In the genomic region with DNA sequence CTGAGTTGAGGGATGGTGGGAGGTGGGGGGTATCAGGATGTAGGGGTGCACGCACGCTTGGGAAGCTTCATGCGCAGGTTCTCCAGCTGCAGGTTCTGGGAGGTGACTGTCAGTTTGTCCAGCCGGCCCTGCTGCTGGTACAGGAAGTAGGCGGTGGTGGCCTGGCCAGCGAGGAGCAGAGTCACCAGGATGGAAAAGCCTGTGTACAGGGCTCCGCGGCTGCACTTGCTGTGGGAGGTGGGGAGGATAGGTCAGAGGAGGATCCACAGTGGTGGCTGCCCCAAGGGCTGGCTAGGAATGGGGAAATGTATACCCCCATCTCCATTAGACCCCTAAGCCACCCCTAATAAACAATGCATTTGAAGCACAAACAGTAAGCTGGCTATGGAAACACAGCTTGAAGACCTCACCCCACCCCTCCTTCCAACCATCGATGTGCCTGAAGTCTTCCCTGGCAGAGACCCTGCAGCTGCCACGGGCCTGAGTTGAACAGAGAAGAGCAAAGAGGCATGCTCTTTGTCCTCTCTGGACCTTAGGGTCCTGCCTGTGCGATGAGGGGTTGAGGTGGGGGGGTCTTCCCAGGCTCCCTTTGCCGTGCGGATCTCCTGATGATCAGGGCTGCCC, we compare ENCODE assay signal across 18 cellular contexts. TPM values are rescaled to one million over a fixed set of nuclear protein-coding genes. Genes with fewer than 3 reads are reported as not detected.
DNase-seq lines count a peak whose midpoint lies in the region; ATAC-seq and TF ChIP-seq lines count a peak whose summit lies in the region.
"Had no signal": no experiment of that assay in that cellular context is flagged by ENCODE, and none has a peak within 500 bp of the region (broad histone marks: within the 10 kb centered on the region; RNA-seq: fewer than 3 reads in every experiment).

No MANE protein-coding gene starts in this region.

- H3K36me3 Mint-ChIP-seq in memory B cell (peaks cover 63% of the 10 kb centered on the region), Caco-2 (ENCODE audit: insufficient read depth, unreplicated experiment) (peaks cover 30% of the 10 kb centered on the region)
- H3K36me3 Mint-ChIP-seq: brain had no signal

- H3K4me1 ChIP-seq in BLaER1 (peaks cover 57% of the 10 kb centered on the region), Caco-2 (peaks cover 6% of the 10 kb centered on the region)

- H3K27ac ChIP-seq in BLaER1, result peak overlapping the region; percentile 99
- H3K27ac ChIP-seq: right lobe of liver had no signal

- peak; percentile 0 for ATAC-seq in memory B cell (ENCODE audit: low read depth)
- ATAC-seq: right lobe of liver, WTC11 had no signal

- intact Hi-C loops in Caco-2 (cut with micrococcal nuclease; ENCODE audit: unreplicated experiment), result no loop called here

- peaks cover 90% of the 10 kb centered on the region for H4K20me1 ChIP-seq in BLaER1

- H3K9me3 Mint-ChIP-seq in memory B cell, result no peaks in the 10 kb centered on the region
- H3K9me3 Mint-ChIP-seq in Caco-2 (ENCODE audit: unreplicated experiment), result no peaks in the 10 kb centered on the region
- H3K9me3 Mint-ChIP-seq: activated naive CD4-positive, alpha-beta T cell treated with anti-CD3 and anti-CD28 coated beads, Interleukin-2, amount 10 ng/mL, durations not matched to agents 7 days and 5 days; brain; mesothelial cell of epicardium; T-helper 1 cell treated with Interleukin-12 subunit alpha and Interleukin-12 subunit beta and Interleukin-4 antibody, amounts not matched to agents 30 μg/mL and 1 μg/mL, for 36 hours; WTC11 had no signal

- no peaks in the 10 kb centered on the region for H3K27me3 Mint-ChIP-seq in memory B cell
- H3K27me3 Mint-ChIP-seq in Caco-2 (ENCODE audit: insufficient read depth, unreplicated experiment), result no peaks in the 10 kb centered on the region
- H3K27me3 Mint-ChIP-seq: activated naive CD4-positive, alpha-beta T cell treated with anti-CD3 and anti-CD28 coated beads, Interleukin-2, amount 10 ng/mL, durations not matched to agents 7 days and 5 days; brain had no signal

- H3K27me3 ChIP-seq in BLaER1 (no peaks in the 10 kb centered on the region), GM06990 (replicated peaks; ENCODE audit: control insufficient read depth, insufficient read depth, low read length) (no peaks in the 10 kb centered on the region), Caco-2 (replicated peaks; ENCODE audit: control insufficient read depth, insufficient read depth, low read length) (no peaks in the 10 kb centered on the region)
- H3K27me3 ChIP-seq: esophagus muscularis mucosa, right lobe of liver had no signal

- H3K4me3 Mint-ChIP-seq in memory B cell, result peak overlapping the region; percentile 85
- H3K4me3 Mint-ChIP-seq in Caco-2 (ENCODE audit: unreplicated experiment), result no peak overlapping the region
- H3K4me3 Mint-ChIP-seq: activated naive CD4-positive, alpha-beta T cell treated with anti-CD3 and anti-CD28 coated beads, Interleukin-2, amount 10 ng/mL, durations not matched to agents 7 days and 5 days; brain; mesothelial cell of epicardium; T-helper 1 cell treated with Interleukin-12 subunit alpha and Interleukin-12 subunit beta and Interleukin-4 antibody, amounts not matched to agents 30 μg/mL and 1 μg/mL, for 36 hours; WTC11 had no signal

- POLR2A ChIA-PET in Caco-2 (lab: Charles Lee), result no interaction called here

- in situ Hi-C loops in GM13977 (cut with MboI; ENCODE audit: low pct_unique_long_range_greater_than_20kb, low sequenced_read_pairs, unreplicated experiment), result no loop called here

- peaks cover 82% of the 10 kb centered on the region for H3K36me3 ChIP-seq in BLaER1
- peaks cover 64% of the 10 kb centered on the region for H3K36me3 ChIP-seq in GM06990 (ENCODE audit: control insufficient read depth, insufficient read depth, low read length)
- peaks cover 1% of the 10 kb centered on the region; the same call in 1 of the 2 replicates for H3K36me3 ChIP-seq in Caco-2 (ENCODE audit: control insufficient read depth, insufficient read depth, low read length)

- peak overlapping the region; percentile 96 for H3K9ac ChIP-seq in BLaER1

- H3K4me2 ChIP-seq in BLaER1, result peak overlapping the region; percentile 90

- no peak for DNase-seq in GM06990 (ENCODE audit: extremely low read depth, insufficient read length)
- peak; percentile 23 for DNase-seq in NCI-H69 (lab: John Stamatoyannopoulos, UW)
- peak in 1 of 2 donors; percentile 69 for DNase-seq in memory B cell (ENCODE audit: low spot score in 2 of 2)
- no peak for DNase-seq in epidermal melanocyte (ENCODE audit: insufficient read length, low spot score)
- DNase-seq in GM13977 (ENCODE audit: low spot score), result no peak
- DNase-seq in Caco-2, result no peak
- no peak for DNase-seq in NCI-H2029 treated with DMSO at 0.1 percent for 48 hours (lab: John Stamatoyannopoulos, UW)
- DNase-seq: activated naive CD4-positive, alpha-beta T cell treated with anti-CD3 and anti-CD28 coated beads, Interleukin-2, amount 10 ng/mL, durations not matched to agents 7 days and 5 days; DMS153; NCI-H1694; SHP77 treated with DMSO at 0.1 percent for 48 hours had no signal

- CTCF ChIA-PET in Caco-2 (lab: Charles Lee), result no interaction called here

- H3K4me1 Mint-ChIP-seq in memory B cell (peaks cover 39% of the 10 kb centered on the region), Caco-2 (ENCODE audit: low read depth, unreplicated experiment) (peaks cover 7% of the 10 kb centered on the region)

- peak overlapping the region; percentile 11; the same call in 1 of the 2 replicates for H3K4me3 ChIP-seq in BLaER1
- peak overlapping the region; percentile 19; the same call in 1 of the 2 replicates for H3K4me3 ChIP-seq in GM06990 (replicated peaks; ENCODE audit: low read depth, low read length)
- H3K4me3 ChIP-seq in Caco-2 (ENCODE audit: low read depth, low read length), result no peak overlapping the region
- H3K4me3 ChIP-seq: right lobe of liver had no signal

- H3K9me3 ChIP-seq in BLaER1, result no peaks in the 10 kb centered on the region
- no peaks in the 10 kb centered on the region for H3K9me3 ChIP-seq in Caco-2
- H3K9me3 ChIP-seq: esophagus muscularis mucosa, right lobe of liver had no signal

- H3K27ac Mint-ChIP-seq in memory B cell (peak overlapping the region; percentile 100), Caco-2 (ENCODE audit: unreplicated experiment) (no peak overlapping the region)
- H3K27ac Mint-ChIP-seq: brain; mesothelial cell of epicardium; T-helper 1 cell treated with Interleukin-12 subunit alpha and Interleukin-12 subunit beta and Interleukin-4 antibody, amounts not matched to agents 30 μg/mL and 1 μg/mL, for 36 hours; WTC11 had no signal

- TF ChIP-seq CTCF in GM06990 (IDR thresholded peaks at IDR 0.05; ENCODE audit: insufficient read depth, low read length, poor library complexity, severe bottlenecking) (no peak), GM13977 (IDR thresholded peaks at IDR 0.05; ENCODE audit: extremely low read depth, insufficient read depth, missing control alignments) (no peak), Caco-2 (IDR thresholded peaks at IDR 0.05; ENCODE audit: insufficient read depth in 1 of 2, low read depth in 1 of 2, low read length in 1 of 2, severe bottlenecking in 1 of 2, unreplicated experiment in 1 of 2) (no peak)

- no TSS peak for BruUV-seq in Caco-2 (replicated peaks; lab: Mats Ljungman, UMichigan)

RNA-seq across cellular contexts. Expression of a gene that starts 5.5 kb away (rescaled TPM):
- total RNA-seq in Caco-2 (2022), result 49.6 and 59.3 TPM in 2 replicates

RNA-seq across cellular contexts. Expression of a gene that starts 42.3 kb away (rescaled TPM):
- total RNA-seq in Caco-2 (2022), result 2,300 and 2,382 TPM in 2 replicates

RNA-seq across cellular contexts. Expression of a gene that starts 49.7 kb away (rescaled TPM):
- 112 and 123 TPM in 2 replicates for total RNA-seq in Caco-2 (2022)
